Comparison of ENCODE assay signal across 8 cellular contexts in the genomic region with DNA sequence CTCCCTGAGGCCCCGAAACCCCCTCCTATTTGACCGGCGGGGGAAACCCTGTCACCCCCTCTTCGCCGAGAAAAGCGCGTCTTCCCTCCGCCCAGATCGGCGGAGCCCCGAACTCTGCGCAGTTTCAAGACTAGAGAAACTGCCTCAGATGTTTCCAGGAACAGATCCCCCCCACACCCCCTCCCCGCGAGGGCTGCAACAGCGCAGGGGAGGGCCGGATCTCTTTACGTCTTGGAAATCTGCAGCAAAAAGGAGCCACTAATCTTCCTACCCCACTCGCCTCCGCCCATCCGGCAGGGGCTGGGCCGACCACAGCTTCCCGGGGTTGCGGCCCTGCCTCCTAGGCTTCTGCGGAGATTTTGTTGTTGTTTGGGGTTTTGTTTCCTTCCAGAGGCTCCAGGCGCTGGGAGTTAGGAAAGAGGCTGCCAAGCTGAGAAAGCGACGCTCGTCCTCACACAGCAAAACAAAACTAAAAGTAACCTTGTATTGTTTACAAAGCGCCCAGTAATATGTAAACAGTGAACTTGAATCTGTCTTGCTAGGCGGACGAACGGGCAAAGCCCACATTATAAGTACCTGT. TPM values are rescaled to one million over a fixed set of nuclear protein-coding genes. Genes with fewer than 3 reads are reported as not detected.
DNase-seq lines count a peak whose midpoint lies in the region; ATAC-seq, FAIRE-seq and TF ChIP-seq lines count a peak whose summit lies in the region.

No MANE protein-coding gene starts in this region.

- peak overlapping the region in 1 of 2 experiments; percentile 28; a peak in 1 of 4 replicates for H3K9ac ChIP-seq in K562 (ENCODE audit: insufficient read depth in 1 of 2, low read depth in 2 of 2, low read length in 2 of 2)

- TF ChIP-seq EP300 in K562 (IDR thresholded peaks at IDR 0.05; ENCODE audit: low read length): no peak

- H3K9me3 ChIP-seq in K562 (replicated peaks; ENCODE audit: control insufficient read depth, insufficient read depth, low read depth, low read length): no peaks in the 10 kb centered on the region
- no peaks in the 10 kb centered on the region for H3K9me3 ChIP-seq in left lung

- no peaks in the 10 kb centered on the region for H3K79me2 ChIP-seq in K562 (ENCODE audit: control insufficient read depth, insufficient read depth, low read length)

- peaks cover 12% of the 10 kb centered on the region for H3K9me3 Mint-ChIP-seq in T-helper 1 cell treated with Interleukin-12 subunit alpha and Interleukin-12 subunit beta and Interleukin-4 antibody, amounts not matched to agents 30 μg/mL and 1 μg/mL, for 36 hours

- no peaks in the 10 kb centered on the region for H3K9me1 ChIP-seq in K562 (ENCODE audit: control insufficient read depth, insufficient read depth, low read length)

- H3K4me3 ChIP-seq in K562: 0 out of 2 replicates have a peak overlapping the region, but pooled peaks have one; percentile 11
- H3K4me3 ChIP-seq in left lung: peak overlapping the region; percentile 25 to 36

- H3K4me3 Mint-ChIP-seq in T-helper 1 cell treated with Interleukin-12 subunit alpha and Interleukin-12 subunit beta and Interleukin-4 antibody, amounts not matched to agents 30 μg/mL and 1 μg/mL, for 36 hours: peak overlapping the region; percentile 95

- H3K36me3 ChIP-seq in K562 (ENCODE audit: control insufficient read depth, insufficient read depth, low read length) (no peaks in the 10 kb centered on the region), left lung (no peaks in the 10 kb centered on the region)

- no peaks in the 10 kb centered on the region for H4K20me1 ChIP-seq in K562 (replicated peaks; ENCODE audit: control insufficient read depth, insufficient read depth, low read length)

- peak overlapping the region; percentile 33; the same call in 1 of the 2 replicates for H3K4me2 ChIP-seq in K562 (ENCODE audit: insufficient read depth, low read length)

- FAIRE-seq in K562 (lab: Jason Lieb, UNC): no peak

- ATAC-seq in GM18517 (IDR thresholded peaks at IDR 0.05; ENCODE audit: unreplicated experiment) (peak; percentile 72), HG03135 (IDR thresholded peaks at IDR 0.05; ENCODE audit: unreplicated experiment) (peak; percentile 55), K562 (peak; percentile 99), left lung (peak; percentile 63)

- 1% methylated on average over 24 of the region's 32 CpGs for WGBS in K562 (ENCODE audit: insufficient coverage, low coverage, missing lambda C conversion rate)

- in situ Hi-C loops in K562 (cut with MboI): no loop called here

- no peak for TF ChIP-seq CTCF in K562 (IDR thresholded peaks at IDR 0.05 in 2 of 3, conservative IDR thresholded peaks at IDR 0.05 in 1 of 3; ENCODE audit: insufficient read depth in 2 of 3, low read depth in 1 of 3, low read length in 3 of 3)
- TF ChIP-seq CTCF in left lung (IDR thresholded peaks at IDR 0.05): no peak

- peak overlapping the region; percentile 65 for H2AFZ ChIP-seq in K562 (ENCODE audit: low read depth, low read length)

- peak overlapping the region; percentile 95 for H3K27ac Mint-ChIP-seq in T-helper 1 cell treated with Interleukin-12 subunit alpha and Interleukin-12 subunit beta and Interleukin-4 antibody, amounts not matched to agents 30 μg/mL and 1 μg/mL, for 36 hours

- intact Hi-C loops in K562 (cut with micrococcal nuclease) (no loop called here), left lung (cut with DNase I) (no loop called here)

- BruUV-seq in K562 (replicated peaks; lab: Mats Ljungman, UMichigan): no TSS peak

- CTCF ChIA-PET in K562 (lab: Yijun Ruan, JAX; ENCODE audit: low intra/inter-chr PET ratio): interaction anchor here (0.6 kb wide), 1 partner anchor 515 kb away, joined by 7 read pairs; no protein-coding TSS in a partner anchor

- H3K36me3 Mint-ChIP-seq in T-helper 1 cell treated with Interleukin-12 subunit alpha and Interleukin-12 subunit beta and Interleukin-4 antibody, amounts not matched to agents 30 μg/mL and 1 μg/mL, for 36 hours (ENCODE audit: low read depth): peaks cover 18% of the 10 kb centered on the region

- peaks cover 8 to 27% of the 10 kb centered on the region in 2 experiments; a peak in 4 of 5 replicates for H3K27me3 ChIP-seq in K562 (ENCODE audit: control insufficient read depth in 2 of 2, insufficient read depth in 2 of 2, low read length in 2 of 2)
- H3K27me3 ChIP-seq in left lung: peaks cover 100% of the 10 kb centered on the region in 2 donors

- H3K27me3 Mint-ChIP-seq in T-helper 1 cell treated with Interleukin-12 subunit alpha and Interleukin-12 subunit beta and Interleukin-4 antibody, amounts not matched to agents 30 μg/mL and 1 μg/mL, for 36 hours (ENCODE audit: low read depth): peaks cover 85% of the 10 kb centered on the region

- POLR2A ChIA-PET in K562 (lab: Yijun Ruan, JAX): no interaction called here

- H3K4me1 ChIP-seq in K562 (replicated peaks in 1 of 2; ENCODE audit: control insufficient read depth in 2 of 2, insufficient read depth in 2 of 2, low read length in 2 of 2) (peaks cover 0 to 12% of the 10 kb centered on the region in 2 experiments; a peak in 2 of 5 replicates), left lung (peaks cover 22 to 34% of the 10 kb centered on the region in 2 donors)

- no peak for TF ChIP-seq POLR2A in K562 (conservative IDR thresholded peaks at IDR 0.05)

- peaks cover 59% of the 10 kb centered on the region for H3K4me1 Mint-ChIP-seq in T-helper 1 cell treated with Interleukin-12 subunit alpha and Interleukin-12 subunit beta and Interleukin-4 antibody, amounts not matched to agents 30 μg/mL and 1 μg/mL, for 36 hours (ENCODE audit: low read depth)

- H3K27ac ChIP-seq in K562 (ENCODE audit: extremely low read depth, low read depth, low read length) (no peak overlapping the region), left lung (no peak overlapping the region)

- TF ChIP-seq RAD21 in K562 (CRISPR knock-in tag; conservative IDR thresholded peaks at IDR 0.05 in 1 of 2, IDR thresholded peaks at IDR 0.05 in 1 of 2): 0 out of 4 replicates have a peak, but pooled peaks of 1 of the 2 experiments have one; percentile 9

- DNase-seq in K562 (ENCODE audit: extremely low read depth in 1 of 4, low spot score in 3 of 4) (peak; percentile 26 to 56 (median 46)), left lung (peak; percentile 35 to 66), NCI-H1436 treated with DMSO at 0.1 percent for 48 hours (lab: John Stamatoyannopoulos, UW) (no peak), Ammon's horn (ENCODE audit: low spot score) (no peak)
- DNase-seq in stimulated activated CD8-positive, alpha-beta memory T cell treated with anti-CD3 and anti-CD28 coated beads, Interleukin-12 subunit alpha, Interleukin-12 subunit beta, amount 100 ng/mL, for 24 hours (ENCODE audit: extremely low read depth): peak; percentile 31

TF ChIP-seq in K562, 482 proteins besides CTCF, POLR2A, EP300 and RAD21 (continues in another document):
- no peak for TF ChIP-seq BRCA1 (IDR thresholded peaks at IDR 0.05)
- no peak for TF ChIP-seq BRCA1 (CRISPR knock-in tag; IDR thresholded peaks at IDR 0.05)
- 0 out of 2 replicates have a peak, but pooled peaks have one; percentile 13 for TF ChIP-seq CBFA2T3 (IDR thresholded peaks at IDR 0.05)
- TF ChIP-seq RHOXF2B (CRISPR knock-in tag; conservative IDR thresholded peaks at IDR 0.05): no peak
- peak; percentile 38; the same call in 1 of the 2 replicates for TF ChIP-seq CXXC5 (CRISPR knock-in tag; IDR thresholded peaks at IDR 0.05)
- no peak for TF ChIP-seq ELK1 (CRISPR knock-in tag; IDR thresholded peaks at IDR 0.05)
- TF ChIP-seq SIN3A (IDR thresholded peaks at IDR 0.05; ENCODE audit: borderline replicate concordance in 2 of 2, control insufficient read depth in 1 of 2, low read depth in 2 of 2, low read length in 2 of 2): no peak

RNA-seq across cellular contexts. Expression of gene FOXB1, which starts 2.2 kb away (rescaled TPM):
- not detected in 2 replicates for total RNA-seq in K562 (2011; cell fraction: chromatin; rRNA removed; ENCODE audit: low replicate concordance)
- total RNA-seq in K562 (2011; cell fraction: nucleolus; rRNA removed): not detected in 2 replicates
- not detected in 2 replicates for total RNA-seq in K562 (2011; cell fraction: nucleoplasm; rRNA removed)
- total RNA-seq in K562 (2014; rRNA removed) (not detected in 2 replicates), K562 (2014; rRNA removed; fragmentation: Illumina TruSeq; extraction: Trizol) (not detected in 2 replicates), K562 (2015; rRNA removed; fragmentation: Illumina TruSeq; extraction: Trizol) (not detected in 2 replicates), K562 (2021) (not detected in 2 replicates), left lung (not detected)
- polyA plus RNA-seq in K562 (2011; rRNA removed) (not detected in 2 replicates), K562 (2014; fragmentation: Illumina TruSeq; extraction: Trizol) (not detected in 2 replicates), K562 (2014; fragmentation: Nextera tagmentation; extraction: Ambion mirVana) (not detected), K562 (2014; rRNA removed) (not detected in 2 replicates)
- not detected in 2 replicates for polyA plus RNA-seq in K562 (2011; cell fraction: cytosol; rRNA removed)
- not detected in 2 replicates for polyA plus RNA-seq in K562 (2011; cell fraction: nucleus; rRNA removed)
- polyA plus RNA-seq in K562 (2012): not detected in 2 replicates
- polyA minus RNA-seq in K562 (2011; rRNA and poly(A)+ RNA removed): not detected in 2 replicates
- polyA minus RNA-seq in K562 (2011; cell fraction: cytosol; rRNA and poly(A)+ RNA removed): not detected in 2 replicates
- not detected in 2 replicates for polyA minus RNA-seq in K562 (2011; cell fraction: nucleus; rRNA and poly(A)+ RNA removed)

Comparison
In these comparisons a context has a peak if more than half of its experiments do, and no peak if none do; other contexts are left out.
1. DNase-seq: peak in K562 (4 of 4), left lung (2 of 2) and stimulated activated CD8-positive, alpha-beta memory T cell treated with anti-CD3 and anti-CD28 coated beads, Interleukin-12 subunit alpha, Interleukin-12 subunit beta, amount 100 ng/mL, for 24 hours (single experiment); none in NCI-H1436 treated with DMSO at 0.1 percent for 48 hours (single experiment) and Ammon's horn (single experiment).
2. Peak in every context shown above with its lines, with median percentiles within 50 percentile points of each other: ATAC-seq.